ENCODE assay signal across 8 cellular contexts in genomic region chr10:114550756-114551290, GRCh38.
DNase-seq lines count a peak whose midpoint lies in the region; ATAC-seq and TF ChIP-seq lines count a peak whose summit lies in the region.

No MANE protein-coding gene starts in this region.

- ATAC-seq in T-helper 17 cell (no peak), heart left ventricle (peak; percentile 2 to 37 (median 22)), HG02885 (IDR thresholded peaks at IDR 0.05; ENCODE audit: poor library complexity, unreplicated experiment) (no peak)

- TF ChIP-seq CTCF in heart left ventricle (IDR thresholded peaks at IDR 0.05) (peak; percentile 25 to 67 (median 54)), stomach (IDR thresholded peaks at IDR 0.05) (peak in 3 of 7 experiments; percentile 44 to 63 (median 62)), lower leg skin (IDR thresholded peaks at IDR 0.05) (no peak)

- H3K27ac Mint-ChIP-seq in CD8-positive, alpha-beta memory T cell = peak overlapping the region in 5 of 8 donors; percentile 7 to 64 (median 42)
- peak overlapping the region; percentile 29 for H3K27ac Mint-ChIP-seq in T-helper 17 cell

- peaks cover 16 to 35% (median 31%) of the 10 kb centered on the region in 3 donors for H3K4me1 Mint-ChIP-seq in CD8-positive, alpha-beta memory T cell
- H3K4me1 Mint-ChIP-seq in T-helper 17 cell = peaks cover 13% of the 10 kb centered on the region

- intact Hi-C loops in heart left ventricle (cut with DNase I) (loop anchor here (1.0 to 10.0 kb wide), 16 partner anchors 81 to 236 kb away; no protein-coding TSS in a partner anchor), stomach (cut with DNase I; ENCODE audit: low total_unique reads) (loop anchor here (10.0 kb wide), 1 partner anchor 144 kb away; no protein-coding TSS in a partner anchor), lower leg skin (cut with DNase I; ENCODE audit: low total_unique reads) (loop anchor here (5.0 to 10.0 kb wide), 3 partner anchors 154 to 236 kb away; no protein-coding TSS in a partner anchor)

- no peak overlapping the region for H3K4me3 ChIP-seq in CD8-positive, alpha-beta memory T cell (ENCODE audit: low read length)
- H3K4me3 ChIP-seq in heart left ventricle (peak overlapping the region in 7 of 12 donors; percentile 3 to 33 (median 26)), stomach (peak overlapping the region; percentile 32 to 40 (median 34)), lower leg skin (ENCODE audit: low read depth, poor library complexity, severe bottlenecking) (no peak overlapping the region)

- POLR2A ChIA-PET in CD8-positive, alpha-beta memory T cell (lab: Charles Lee) = no interaction called here

- peaks cover 27% of the 10 kb centered on the region for H3K4me1 ChIP-seq in CD8-positive, alpha-beta memory T cell (ENCODE audit: insufficient read depth, low read length)
- H3K4me1 ChIP-seq in heart left ventricle (peaks cover 0 to 95% (median 52%) of the 10 kb centered on the region in 12 donors), stomach (peaks cover 19 to 42% (median 33%) of the 10 kb centered on the region in 4 donors)

- DNase-seq in CD8-positive, alpha-beta memory T cell = peak in 1 of 5 donors; percentile 39
- DNase-seq in LoVo (ENCODE audit: low spot score) = peak; percentile 62
- DNase-seq in T-helper 17 cell = no peak
- DNase-seq in heart left ventricle = no peak
- no peak for DNase-seq in stomach
- no peak for DNase-seq in HK-2 (ENCODE audit: unreplicated experiment)
- no peak for DNase-seq in lower leg skin (ENCODE audit: low spot score in 2 of 2)

- H3K36me3 ChIP-seq in CD8-positive, alpha-beta memory T cell (ENCODE audit: insufficient read depth, low read length) = no peaks in the 10 kb centered on the region
- peaks cover 0 to 19% (median 9%) of the 10 kb centered on the region in 9 donors for H3K36me3 ChIP-seq in heart left ventricle
- H3K36me3 ChIP-seq in stomach = peaks cover 0 to 6% (median 0%) of the 10 kb centered on the region in 4 donors

- no peak for TF ChIP-seq EP300 in stomach (IDR thresholded peaks at IDR 0.05)

- 7 to 26% (median 13%) methylated on average over 4 of the region's 4 CpGs for WGBS in heart left ventricle, 4 donors
- WGBS in stomach, 5 donors = 26 to 30% (median 28%) methylated on average over 4 of the region's 4 CpGs
- WGBS in lower leg skin, 2 donors = 69 to 76% methylated on average over 4 of the region's 4 CpGs

- H3K9me3 Mint-ChIP-seq in CD8-positive, alpha-beta memory T cell = no peaks in the 10 kb centered on the region

- H3K36me3 Mint-ChIP-seq in CD8-positive, alpha-beta memory T cell = peaks cover 0 to 2% (median 0%) of the 10 kb centered on the region in 3 donors
- no peaks in the 10 kb centered on the region for H3K36me3 Mint-ChIP-seq in T-helper 17 cell (ENCODE audit: low read depth)

- CTCF ChIA-PET in CD8-positive, alpha-beta memory T cell (lab: Charles Lee) = interaction anchor here (1.2 to 15.3 kb wide), 5 partner anchors 9 to 271 kb away, joined by 3 to 106 read pairs (median 5); partner anchors contain the start of gene FHIP2A

- no peaks in the 10 kb centered on the region for H3K27me3 ChIP-seq in CD8-positive, alpha-beta memory T cell (ENCODE audit: insufficient read depth, low read length, poor library complexity, severe bottlenecking)
- H3K27me3 ChIP-seq in heart left ventricle (no peaks in the 10 kb centered on the region), stomach (no peaks in the 10 kb centered on the region)

- TF ChIP-seq POLR2A in heart left ventricle (IDR thresholded peaks at IDR 0.05) (no peak), stomach (IDR thresholded peaks at IDR 0.05) (no peak), lower leg skin (IDR thresholded peaks at IDR 0.05) (no peak)

- H3K27ac ChIP-seq in CD8-positive, alpha-beta memory T cell (ENCODE audit: low read depth, low read length) = no peak overlapping the region
- H3K27ac ChIP-seq in heart left ventricle = peak overlapping the region; percentile 59 to 89 (median 74)
- H3K27ac ChIP-seq in stomach = peak overlapping the region; percentile 61 to 82 (median 74)

- no peaks in the 10 kb centered on the region for H3K9me3 ChIP-seq in CD8-positive, alpha-beta memory T cell (ENCODE audit: low read length)
- no peaks in the 10 kb centered on the region for H3K9me3 ChIP-seq in T-helper 17 cell (ENCODE audit: control insufficient read depth, low read length, poor library complexity, severe bottlenecking)
- no peaks in the 10 kb centered on the region for H3K9me3 ChIP-seq in heart left ventricle
- no peaks in the 10 kb centered on the region for H3K9me3 ChIP-seq in stomach

- no peak overlapping the region for H3K4me3 Mint-ChIP-seq in CD8-positive, alpha-beta memory T cell
- H3K4me3 Mint-ChIP-seq in T-helper 17 cell = no peak overlapping the region

- peaks cover 0 to 3% of the 10 kb centered on the region in 2 donors for H3K27me3 Mint-ChIP-seq in CD8-positive, alpha-beta memory T cell
- no peaks in the 10 kb centered on the region for H3K27me3 Mint-ChIP-seq in T-helper 17 cell

Comparison
In these comparisons a context has a peak if more than half of its experiments do, and no peak if none do; other contexts are left out.
1. H3K4me3 ChIP-seq: peak in heart left ventricle (7 of 12) and stomach (4 of 4); none in CD8-positive, alpha-beta memory T cell (single experiment) and lower leg skin (single experiment).
2. ATAC-seq: peak in heart left ventricle (4 of 4); none in T-helper 17 cell (single experiment) and HG02885 (single experiment).
3. CTCF ChIP-seq: peak in heart left ventricle (12 of 12); none in lower leg skin (0 of 3).